Comparison of ENCODE assay signal across 8 cellular contexts in the genomic region with DNA sequence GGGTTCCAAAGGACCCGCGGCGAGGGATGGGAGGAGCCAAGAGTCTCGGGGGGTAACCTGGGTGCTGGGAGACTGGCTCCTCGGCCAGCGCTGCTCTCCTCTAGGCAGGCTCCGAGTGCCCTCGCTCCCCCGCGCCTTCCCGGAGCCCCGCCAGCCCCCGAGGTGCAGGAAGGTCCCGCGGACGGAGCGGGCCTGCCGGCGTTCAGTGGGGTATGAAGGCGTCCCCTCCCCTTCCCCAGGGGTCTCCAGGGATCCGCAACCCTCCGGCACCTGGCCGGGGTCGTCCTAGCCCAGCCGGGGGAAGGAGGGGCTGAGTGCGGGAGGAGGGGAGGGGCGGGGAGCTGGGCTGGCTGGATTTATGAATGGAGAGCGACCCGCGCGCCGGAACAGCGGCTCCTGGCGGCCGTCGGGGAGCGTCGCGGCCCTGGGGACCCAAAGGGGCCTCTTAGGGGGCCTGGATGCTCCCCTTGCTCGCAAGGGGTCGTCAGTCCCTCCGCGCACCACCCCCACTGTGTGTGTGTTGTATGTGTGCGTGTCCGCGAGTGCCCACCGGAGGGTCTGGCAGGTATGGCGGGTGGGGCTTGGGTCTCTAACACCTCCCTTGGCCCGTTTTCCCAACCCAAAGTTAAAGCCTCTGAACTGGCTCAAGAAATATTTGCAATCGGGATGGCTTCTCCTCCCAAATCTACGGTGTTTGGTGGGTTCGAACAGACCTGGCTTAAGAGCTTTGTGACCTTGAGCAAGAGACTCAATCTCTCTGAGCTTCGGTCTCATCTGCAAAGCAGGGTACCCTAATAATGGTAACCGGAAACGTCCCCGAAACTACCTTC. TPM values are rescaled to one million over a fixed set of nuclear protein-coding genes. Genes with fewer than 3 reads are reported as not detected.
DNase-seq lines count a peak whose midpoint lies in the region; ATAC-seq, FAIRE-seq and TF ChIP-seq lines count a peak whose summit lies in the region.

No MANE protein-coding gene starts in this region.

- H3K27me3 ChIP-seq in A673 (replicated peaks; ENCODE audit: insufficient read depth, low read depth, low read length, poor library complexity) (peaks cover 9% of the 10 kb centered on the region), pancreas (no peaks in the 10 kb centered on the region)

- H3K36me3 ChIP-seq in A673 (ENCODE audit: insufficient read depth, low read length, poor library complexity, severe bottlenecking) (no peaks in the 10 kb centered on the region), pancreas (no peaks in the 10 kb centered on the region)

- no peak for FAIRE-seq in pancreas (lab: Jason Lieb, UNC)

- no peaks in the 10 kb centered on the region for H3K4me1 ChIP-seq in A673 (ENCODE audit: insufficient read depth, low read length, poor library complexity, severe bottlenecking)
- peaks cover 0 to 3% (median 0%) of the 10 kb centered on the region in 3 donors for H3K4me1 ChIP-seq in pancreas

- DNase-seq in A673 (ENCODE audit: low spot score) (peak; percentile 70), NCI-H345 (lab: John Stamatoyannopoulos, UW) (peak; percentile 46), activated T-cell treated with anti-CD3 and anti-CD28 coated beads for 4 hours (peak; percentile 14), fibroblast of villous mesenchyme (ENCODE audit: low read depth) (peak; percentile 40), pancreas (peak in 4 of 6 donors; percentile 40 to 80 (median 62)), superior temporal gyrus (ENCODE audit: extremely low spot score) (no peak)

- POLR2A ChIA-PET in A673 (lab: Charles Lee; ENCODE audit: low non-redundant PET), result no interaction called here

- H3K4me3 ChIP-seq in A673 (ENCODE audit: low read depth, low read length, poor library complexity, severe bottlenecking) (peak overlapping the region; percentile 63), fibroblast of villous mesenchyme (ENCODE audit: low read depth, low read length) (peak overlapping the region; percentile 64), pancreas (peak overlapping the region; percentile 13 to 64 (median 26))

- ATAC-seq in pancreas, result peak; percentile 74 to 88 (median 82)
- no peak for ATAC-seq in GM21515 (IDR thresholded peaks at IDR 0.05; ENCODE audit: unreplicated experiment)

- WGBS in pancreas, 2 donors, result 9 to 15% methylated on average over 32 to 56 of the region's 56 CpGs

- BruUV-seq in A673 (replicated peaks; lab: Mats Ljungman, UMichigan), result no TSS peak

- TF ChIP-seq CTCF in A673 (conservative IDR thresholded peaks at IDR 0.05; ENCODE audit: low read depth, low read length) (peak; percentile 92), GM12873 (IDR thresholded peaks at IDR 0.05; ENCODE audit: insufficient read depth, low read depth, low read length, missing control alignments) (peak; percentile 78), fibroblast of villous mesenchyme (IDR thresholded peaks at IDR 0.05; ENCODE audit: insufficient read depth, low read depth, low read length) (peak; percentile 81), pancreas (IDR thresholded peaks at IDR 0.05) (peak; percentile 63 to 80 (median 75))

- CTCF ChIA-PET in A673 (lab: Charles Lee), result interaction anchor here (0.6 to 1.2 kb wide), 3 partner anchors 11 to 828 kb away, joined by 3 to 6 read pairs (median 4); no protein-coding TSS in a partner anchor

- H3K9me3 ChIP-seq in A673 (ENCODE audit: low read depth, low read length, poor library complexity, severe bottlenecking) (no peaks in the 10 kb centered on the region), pancreas (no peaks in the 10 kb centered on the region)

- intact Hi-C loops in A673 (cut with micrococcal nuclease; ENCODE audit: unreplicated experiment) (no loop called here), pancreas (cut with DNase I) (no loop called here)

- H3K27ac ChIP-seq in A673 (ENCODE audit: low read depth, low read length, poor library complexity, severe bottlenecking) (no peak overlapping the region), pancreas (no peak overlapping the region)

RNA-seq across cellular contexts. Expression of gene HCRTR1, which starts 0.6 kb away (rescaled TPM):
- total RNA-seq in A673 (2021) (not detected in 2 replicates), fibroblast of villous mesenchyme (under 0.01 TPM in 2 replicates), pancreas (under 1 TPM in 1 of 6 donors, not detected in 5; 0.14 TPM)
- polyA plus RNA-seq in pancreas, result under 1 TPM; 0.19 to 0.52 TPM

RNA-seq across cellular contexts. Expression of gene PEF1, which starts 26.5 kb away (rescaled TPM):
- total RNA-seq in A673 (2021) (56.3 and 57.9 TPM in 2 replicates), fibroblast of villous mesenchyme (78.3 and 99.7 TPM in 2 replicates), pancreas (10 to 100 TPM; 14.5 to 27.2 (median 17.5) TPM)
- 10 to 100 TPM; 27.0 to 47.3 TPM for polyA plus RNA-seq in pancreas

RNA-seq across cellular contexts. Expression of gene TINAGL1, which starts 41.8 kb away (rescaled TPM):
- total RNA-seq in A673 (2021) (not detected in 2 replicates), fibroblast of villous mesenchyme (60.5 and 87.6 TPM in 2 replicates), pancreas (10 to 100 TPM; 10.1 to 35.5 (median 19.9) TPM)
- 10 to 100 TPM; 45.2 to 47.3 TPM for polyA plus RNA-seq in pancreas

Comparison
In these comparisons a context has a peak if more than half of its experiments do, and no peak if none do; other contexts are left out.
1. RNA of gene TINAGL1, which starts 41.8 kb away (total RNA-seq): 60.5 to 87.6 TPM in fibroblast of villous mesenchyme and 10.1 to 35.5 TPM in pancreas; not detected in A673; every median in the first group is over 10 times any median in the second.
2. Peak in every context shown above with its lines, with median percentiles within 50 percentile points of each other: H3K4me3 ChIP-seq and CTCF ChIP-seq.